ENCODE assay signal across 1 cellular context in genomic region chr22:38180841-38181452, GRCh38.
TF ChIP-seq lines count a peak whose summit lies in the region.

No MANE protein-coding gene starts in this region.

TF ChIP-seq in WTC11, 78 proteins besides CTCF, POLR2A, EP300 and RAD21 (continued from another document):
- TF ChIP-seq ZMAT4 (CRISPR knock-in tag; IDR thresholded peaks at IDR 0.05) (no peak), FOXP1 (CRISPR knock-in tag; IDR thresholded peaks at IDR 0.05; ENCODE audit: borderline replicate concordance) (peak; percentile 31; the same call in 1 of the 2 replicates), IRF1 (CRISPR knock-in tag; IDR thresholded peaks at IDR 0.05) (no peak), USF2 (CRISPR knock-in tag; IDR thresholded peaks at IDR 0.05) (peak; percentile 60; the same call in 1 of the 2 replicates), ESRRA (CRISPR knock-in tag; IDR thresholded peaks at IDR 0.05; ENCODE audit: borderline replicate concordance) (no peak), ZNF423 (CRISPR knock-in tag; IDR thresholded peaks at IDR 0.05) (no peak), SMAD4 (CRISPR knock-in tag; IDR thresholded peaks at IDR 0.05) (no peak), ETV6 (CRISPR knock-in tag; IDR thresholded peaks at IDR 0.05) (0 out of 2 replicates have a peak, but pooled peaks have one; percentile 24), USF1 (CRISPR knock-in tag; IDR thresholded peaks at IDR 0.05) (peak; percentile 57; the same call in 1 of the 2 replicates)
